ENCODE assay signal across 2 cellular contexts in genomic region chr19:15185188-15185587, GRCh38.
TF ChIP-seq lines count a peak whose summit lies in the region.

No MANE protein-coding gene starts in this region.

TF ChIP-seq in HepG2, 621 proteins besides CTCF, POLR2A, EP300 and RAD21:
- TF ChIP-seq ZNF687 (CRISPR knock-in tag; IDR thresholded peaks at IDR 0.05) (peak; percentile 22; the same call in 1 of the 2 replicates), TRIM22 (IDR thresholded peaks at IDR 0.05) (no peak)
TF ChIP-seq in HepG2: peak in this region for 1.

TF ChIP-seq in IMR-90, 13 proteins besides CTCF, POLR2A, EP300 and RAD21:
- TF ChIP-seq MAZ (IDR thresholded peaks at IDR 0.05; ENCODE audit: borderline replicate concordance, low read depth, low read length) (no peak), USF2 (IDR thresholded peaks at IDR 0.05; ENCODE audit: low read depth, low read length) (no peak), NFE2L2 (IDR thresholded peaks at IDR 0.05; ENCODE audit: low read depth, low read length) (no peak), ELK1 (IDR thresholded peaks at IDR 0.05; ENCODE audit: borderline replicate concordance, low read depth, low read length) (no peak), CEBPB (IDR thresholded peaks at IDR 0.05; ENCODE audit: low read depth, low read length) (no peak), RFX5 (IDR thresholded peaks at IDR 0.05; ENCODE audit: low read depth, low read length) (no peak), BHLHE40 (IDR thresholded peaks at IDR 0.05; ENCODE audit: low read depth, low read length) (no peak), MXI1 (IDR thresholded peaks at IDR 0.05; ENCODE audit: borderline replicate concordance, low read depth, low read length) (no peak), CHD1 (IDR thresholded peaks at IDR 0.05; ENCODE audit: low read depth, low read length) (no peak), FOS (IDR thresholded peaks at IDR 0.05; ENCODE audit: low read depth, low read length) (no peak), SMC3 (IDR thresholded peaks at IDR 0.05; ENCODE audit: low read depth, low read length) (no peak)
